25 cellular contexts compared by ENCODE assay signal in genomic region chr15:95210436-95210981, GRCh38.
DNase-seq lines count a peak whose midpoint lies in the region; TF ChIP-seq lines count a peak whose summit lies in the region.
"Had no signal": no experiment of that assay in that cellular context is flagged by ENCODE, and none has a peak within 500 bp of the region (broad histone marks: within the 10 kb centered on the region; RNA-seq: fewer than 3 reads in every experiment).

No MANE protein-coding gene starts in this region.

- peak overlapping the region; percentile 59 for H3K27ac Mint-ChIP-seq in mesothelial cell of epicardium
- no peak overlapping the region for H3K27ac Mint-ChIP-seq in activated naive CD4-positive, alpha-beta T cell treated with anti-CD3 and anti-CD28 coated beads for 36 hours
- H3K27ac Mint-ChIP-seq: CD14-positive monocyte; CD4-positive, alpha-beta memory T cell had no signal

- no peaks in the 10 kb centered on the region for H3K27me3 Mint-ChIP-seq in mesothelial cell of epicardium (ENCODE audit: low read depth)
- peaks cover 20% of the 10 kb centered on the region for H3K27me3 Mint-ChIP-seq in activated naive CD4-positive, alpha-beta T cell treated with anti-CD3 and anti-CD28 coated beads for 36 hours (ENCODE audit: low read depth)
- H3K27me3 Mint-ChIP-seq: CD4-positive, alpha-beta memory T cell had no signal

- H3K27ac ChIP-seq in SJCRH30: no peak overlapping the region; the same call in 1 of the 2 replicates
- H3K27ac ChIP-seq: A549; BLaER1 treated with 17β-estradiol and CSF1 and Interleukin-3, amounts not matched to agents 10 nM and 100 nM; GM23248 had no signal

- no peak for TF ChIP-seq CTCF in mesothelial cell of epicardium (IDR thresholded peaks at IDR 0.05; ENCODE audit: unreplicated experiment)

- H3K4me1 Mint-ChIP-seq in mesothelial cell of epicardium: peaks cover 15% of the 10 kb centered on the region
- no peaks in the 10 kb centered on the region for H3K4me1 Mint-ChIP-seq in activated naive CD4-positive, alpha-beta T cell treated with anti-CD3 and anti-CD28 coated beads for 36 hours (ENCODE audit: low read depth)
- H3K4me1 Mint-ChIP-seq: CD14-positive monocyte; CD4-positive, alpha-beta memory T cell had no signal

- no peaks in the 10 kb centered on the region for H3K36me3 ChIP-seq in SJCRH30
- H3K36me3 ChIP-seq: BE2C; BLaER1 treated with 17β-estradiol and CSF1 and Interleukin-3, amounts not matched to agents 10 nM and 100 nM had no signal

- H3K4me1 ChIP-seq in SJCRH30: peaks cover 22% of the 10 kb centered on the region
- H3K4me1 ChIP-seq: A549, BE2C, Caco-2 had no signal

- no peaks in the 10 kb centered on the region for H3K9me3 ChIP-seq in SJCRH30 (replicated peaks)
- H3K9me3 ChIP-seq: A549, BE2C, Caco-2 had no signal

- DNase-seq in SJCRH30 (peak; percentile 45 to 80), foreskin melanocyte (peak; percentile 91), mesothelial cell of epicardium (ENCODE audit: low spot score in 2 of 2, unreplicated experiment in 2 of 2) (no peak), pons (ENCODE audit: low spot score) (peak; percentile 67), ecto neural progenitor cell (ENCODE audit: low spot score) (no peak), GM19238 (ENCODE audit: insufficient read length, low spot score) (no peak), SW 1271 (lab: John Stamatoyannopoulos, UW) (no peak)
- no peak for DNase-seq in activated naive CD4-positive, alpha-beta T cell treated with anti-CD3 and anti-CD28 coated beads for 36 hours
- DNase-seq: 8988T; ACHN; AML-193; BE2C; Caco-2; CD4-positive, alpha-beta memory T cell; DMS 273 treated with DMSO at 0.1 percent for 48 hours; DMS79; EL; GDM1; GM23248; H7; HCEC 1CT had no signal

- CTCF ChIA-PET in activated naive CD4-positive, alpha-beta T cell treated with anti-CD3 and anti-CD28 coated beads for 36 hours (lab: Charles Lee): interaction anchor here (0.7 kb wide), 1 partner anchor 329 kb away, joined by 3 read pairs; no protein-coding TSS in a partner anchor

- H3K36me3 Mint-ChIP-seq in mesothelial cell of epicardium: peaks cover 8% of the 10 kb centered on the region
- no peaks in the 10 kb centered on the region for H3K36me3 Mint-ChIP-seq in activated naive CD4-positive, alpha-beta T cell treated with anti-CD3 and anti-CD28 coated beads for 36 hours (ENCODE audit: low read depth)
- H3K36me3 Mint-ChIP-seq: CD14-positive monocyte; CD4-positive, alpha-beta memory T cell had no signal

- H3K27me3 ChIP-seq in SJCRH30: no peaks in the 10 kb centered on the region
- H3K27me3 ChIP-seq: BE2C; BLaER1 treated with 17β-estradiol and CSF1 and Interleukin-3, amounts not matched to agents 10 nM and 100 nM had no signal

- peaks cover 31% of the 10 kb centered on the region for H3K9me3 Mint-ChIP-seq in mesothelial cell of epicardium
- peaks cover 10% of the 10 kb centered on the region for H3K9me3 Mint-ChIP-seq in activated naive CD4-positive, alpha-beta T cell treated with anti-CD3 and anti-CD28 coated beads for 36 hours

- intact Hi-C loops in activated naive CD4-positive, alpha-beta T cell treated with anti-CD3 and anti-CD28 coated beads for 36 hours (cut with micrococcal nuclease): no loop called here

- no peak overlapping the region for H3K4me3 ChIP-seq in SJCRH30
- H3K4me3 ChIP-seq: A549; BLaER1 treated with 17β-estradiol and CSF1 and Interleukin-3, amounts not matched to agents 10 nM and 100 nM; GM12878; GM23248 had no signal

- no peak overlapping the region for H3K4me3 Mint-ChIP-seq in mesothelial cell of epicardium
- H3K4me3 Mint-ChIP-seq in activated naive CD4-positive, alpha-beta T cell treated with anti-CD3 and anti-CD28 coated beads for 36 hours: no peak overlapping the region
- H3K4me3 Mint-ChIP-seq: CD14-positive monocyte; CD4-positive, alpha-beta memory T cell had no signal

Comparison
In these comparisons a context has a peak if more than half of its experiments do, and no peak if none do; other contexts are left out.
1. DNase-seq: peak in SJCRH30 (2 of 2), foreskin melanocyte (single experiment) and pons (single experiment); none in mesothelial cell of epicardium (0 of 2), activated naive CD4-positive, alpha-beta T cell treated with anti-CD3 and anti-CD28 coated beads for 36 hours (single experiment), ecto neural progenitor cell (single experiment), GM19238 (single experiment) and SW 1271 (0 of 2).